ENCODE assay signal across 25 cellular contexts in genomic region chr1:71087713-71088112, GRCh38. TPM values are rescaled to one million over a fixed set of nuclear protein-coding genes. Genes with fewer than 3 reads are reported as not detected.
"Had no signal": no experiment of that assay in that cellular context is flagged by ENCODE, and none has a peak within 500 bp of the region (broad histone marks: within the 10 kb centered on the region; RNA-seq: fewer than 3 reads in every experiment).

No MANE protein-coding gene starts in this region.

- H3K9me3 Mint-ChIP-seq: T-cell had no signal

- H3K27ac Mint-ChIP-seq: IgD-negative memory B cell, T-cell had no signal

- H3K9ac ChIP-seq: KMS-11, SK-N-SH had no signal

- DNase-seq: Kasumi-1, MM.1S, NCI-H1092 treated with DMSO at 0.1 percent for 48 hours, NCI-H1436, NCI-H187, NCI-H2029, NCI-H2081 treated with DMSO at 0.1 percent for 48 hours, NCI-H2171, NCI-H226, NCI-H446, NCI-H510A, NCI-H524 treated with DMSO at 0.1 percent for 48 hours, NCI-H69, NCI-H774, SHP77, SK-N-SH, SW 1271, T-cell had no signal

- H3K4me1 Mint-ChIP-seq: IgD-negative memory B cell, T-cell had no signal

- ATAC-seq: HepG2, Panc1, T-cell had no signal

- H3K9me3 ChIP-seq: SK-N-SH had no signal

- H3K4me3 Mint-ChIP-seq: IgD-negative memory B cell, T-cell had no signal

- H3K27ac ChIP-seq: KMS-11, RWPE1 had no signal

- H3K4me3 ChIP-seq: K562 had no signal

- H3K4me2 ChIP-seq: KMS-11, SK-N-SH had no signal

RNA-seq across cellular contexts. Expression of gene PTGER3, which starts 40.1 kb away (rescaled TPM):
- total RNA-seq: HepG2, HT1080 had no signal
- polyA plus RNA-seq: IgD-negative memory B cell had no signal
